ENCODE assay signal across 8 cellular contexts in genomic region chr12:120225200-120225558, GRCh38. TPM values are rescaled to one million over a fixed set of nuclear protein-coding genes. Genes with fewer than 3 reads are reported as not detected.
DNase-seq lines count a peak whose midpoint lies in the region; ATAC-seq and TF ChIP-seq lines count a peak whose summit lies in the region.

No MANE protein-coding gene starts in this region.

- H3K27ac Mint-ChIP-seq in WTC11 = peak overlapping the region; percentile 65
- H3K27ac Mint-ChIP-seq in stimulated activated effector memory CD8-positive, alpha-beta T cell treated with anti-CD3 and anti-CD28 coated beads, Interleukin-12 subunit alpha, Interleukin-12 subunit beta, amount 100 ng/mL, for 72 hours = peak overlapping the region; percentile 95

- H3K4me1 Mint-ChIP-seq in WTC11 = peaks cover 47% of the 10 kb centered on the region
- H3K4me1 Mint-ChIP-seq in stimulated activated effector memory CD8-positive, alpha-beta T cell treated with anti-CD3 and anti-CD28 coated beads, Interleukin-12 subunit alpha, Interleukin-12 subunit beta, amount 100 ng/mL, for 72 hours = peaks cover 58% of the 10 kb centered on the region

- H3K27me3 Mint-ChIP-seq in WTC11 (ENCODE audit: low read depth) = no peaks in the 10 kb centered on the region; the same call in 1 of the 2 replicates

- intact Hi-C loops in right lobe of liver (cut with DNase I) (loop anchor here (5.0 kb wide), 2 partner anchors 37 to 42 kb away; partner anchors contain the start of gene PXN (in 1 of the 2)), lower leg skin (cut with DNase I; ENCODE audit: low total_unique reads) (no loop called here)

- peak; percentile 18 for DNase-seq in NCI-H510A treated with DMSO at 0.1 percent for 48 hours (lab: John Stamatoyannopoulos, UW)
- DNase-seq in NCI-H510A (lab: John Stamatoyannopoulos, UW) = no peak
- no peak for DNase-seq in WTC11 (ENCODE audit: low spot score)
- no peak for DNase-seq in foreskin keratinocyte
- DNase-seq in stimulated activated effector memory CD8-positive, alpha-beta T cell treated with anti-CD3 and anti-CD28 coated beads, Interleukin-12 subunit alpha, Interleukin-12 subunit beta, amount 100 ng/mL, for 72 hours (ENCODE audit: low spot score in 2 of 2) = no peak
- DNase-seq in right lobe of liver = no peak
- no peak for DNase-seq in lower leg skin (ENCODE audit: low spot score in 2 of 2)

- CTCF ChIA-PET in WTC11 (lab: Charles Lee) = interaction anchor here (1.3 to 10.5 kb wide), 4 partner anchors 23 to 77 kb away, joined by 4 to 717 read pairs (median 68); partner anchors contain the start of genes PXN, RPLP0 and SIRT4

- H3K27ac ChIP-seq in foreskin keratinocyte (peak overlapping the region; percentile 56), right lobe of liver (no peak overlapping the region)

- H3K36me3 Mint-ChIP-seq in WTC11 = peaks cover 19% of the 10 kb centered on the region
- H3K36me3 Mint-ChIP-seq in stimulated activated effector memory CD8-positive, alpha-beta T cell treated with anti-CD3 and anti-CD28 coated beads, Interleukin-12 subunit alpha, Interleukin-12 subunit beta, amount 100 ng/mL, for 72 hours = peaks cover 55% of the 10 kb centered on the region

- H3K4me3 ChIP-seq in right lobe of liver (no peak overlapping the region), lower leg skin (ENCODE audit: low read depth, poor library complexity, severe bottlenecking) (no peak overlapping the region)

- H3K27me3 ChIP-seq in foreskin keratinocyte (no peaks in the 10 kb centered on the region), right lobe of liver (no peaks in the 10 kb centered on the region)

- no peak for TF ChIP-seq CTCF in WTC11 (IDR thresholded peaks at IDR 0.05)
- no peak for TF ChIP-seq CTCF in foreskin keratinocyte (conservative IDR thresholded peaks at IDR 0.05)
- no peak for TF ChIP-seq CTCF in right lobe of liver (IDR thresholded peaks at IDR 0.05)
- no peak for TF ChIP-seq CTCF in lower leg skin (IDR thresholded peaks at IDR 0.05)

- POLR2A ChIA-PET in WTC11 (lab: Charles Lee) = interaction anchor here (1.1 to 1.7 kb wide), 2 partner anchors 24 to 66 kb away, joined by 4 to 8 read pairs; partner anchors contain the start of genes RNU4-2 and RPLP0

- TF ChIP-seq POLR2A in right lobe of liver (IDR thresholded peaks at IDR 0.05) = no peak
- no peak for TF ChIP-seq POLR2A in lower leg skin (IDR thresholded peaks at IDR 0.05)

- no peaks in the 10 kb centered on the region for H3K9me3 ChIP-seq in right lobe of liver

- H3K4me1 ChIP-seq in foreskin keratinocyte = peaks cover 44% of the 10 kb centered on the region
- peaks cover 0 to 48% (median 23%) of the 10 kb centered on the region in 4 donors for H3K4me1 ChIP-seq in right lobe of liver

- 49% methylated on average over 7 of the region's 9 CpGs for WGBS in right lobe of liver (ENCODE audit: insufficient coverage, low coverage, low lambda C conversion rate, missing lambda C conversion rate)
- 30 to 33% methylated on average over 9 of the region's 9 CpGs for WGBS in lower leg skin, 2 donors

- no peaks in the 10 kb centered on the region for H3K9me3 Mint-ChIP-seq in WTC11
- H3K9me3 Mint-ChIP-seq in stimulated activated effector memory CD8-positive, alpha-beta T cell treated with anti-CD3 and anti-CD28 coated beads, Interleukin-12 subunit alpha, Interleukin-12 subunit beta, amount 100 ng/mL, for 72 hours = no peaks in the 10 kb centered on the region

- ATAC-seq in WTC11 (no peak), foreskin keratinocyte (no peak), right lobe of liver (no peak), GM19324 (IDR thresholded peaks at IDR 0.05; ENCODE audit: low FRiP score, unreplicated experiment) (no peak)
- ATAC-seq in stimulated activated effector memory CD8-positive, alpha-beta T cell treated with anti-CD3 and anti-CD28 coated beads, Interleukin-12 subunit alpha, Interleukin-12 subunit beta, amount 100 ng/mL, for 72 hours = no peak

- no peak overlapping the region for H3K4me3 Mint-ChIP-seq in WTC11
- H3K4me3 Mint-ChIP-seq in stimulated activated effector memory CD8-positive, alpha-beta T cell treated with anti-CD3 and anti-CD28 coated beads, Interleukin-12 subunit alpha, Interleukin-12 subunit beta, amount 100 ng/mL, for 72 hours = peak overlapping the region; percentile 51

- H3K36me3 ChIP-seq in right lobe of liver = peaks cover 0 to 21% (median 11%) of the 10 kb centered on the region in 4 donors

TF ChIP-seq in WTC11, 78 proteins besides CTCF, POLR2A, EP300 and RAD21 (continues in another document):
- no peak for TF ChIP-seq CBFB (CRISPR knock-in tag; IDR thresholded peaks at IDR 0.05; ENCODE audit: low read depth)
- TF ChIP-seq, protein P1, sequence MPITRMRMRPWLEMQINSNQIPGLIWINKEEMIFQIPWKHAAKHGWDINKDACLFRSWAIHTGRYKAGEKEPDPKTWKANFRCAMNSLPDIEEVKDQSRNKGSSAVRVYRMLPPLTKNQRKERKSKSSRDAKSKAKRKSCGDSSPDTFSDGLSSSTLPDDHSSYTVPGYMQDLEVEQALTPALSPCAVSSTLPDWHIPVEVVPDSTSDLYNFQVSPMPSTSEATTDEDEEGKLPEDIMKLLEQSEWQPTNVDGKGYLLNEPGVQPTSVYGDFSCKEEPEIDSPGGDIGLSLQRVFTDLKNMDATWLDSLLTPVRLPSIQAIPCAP (CRISPR knock-in tag; IDR thresholded peaks at IDR 0.05) = no peak
- TF ChIP-seq ZBTB43 (CRISPR knock-in tag; IDR thresholded peaks at IDR 0.05) = no peak
- TF ChIP-seq, protein P2, sequence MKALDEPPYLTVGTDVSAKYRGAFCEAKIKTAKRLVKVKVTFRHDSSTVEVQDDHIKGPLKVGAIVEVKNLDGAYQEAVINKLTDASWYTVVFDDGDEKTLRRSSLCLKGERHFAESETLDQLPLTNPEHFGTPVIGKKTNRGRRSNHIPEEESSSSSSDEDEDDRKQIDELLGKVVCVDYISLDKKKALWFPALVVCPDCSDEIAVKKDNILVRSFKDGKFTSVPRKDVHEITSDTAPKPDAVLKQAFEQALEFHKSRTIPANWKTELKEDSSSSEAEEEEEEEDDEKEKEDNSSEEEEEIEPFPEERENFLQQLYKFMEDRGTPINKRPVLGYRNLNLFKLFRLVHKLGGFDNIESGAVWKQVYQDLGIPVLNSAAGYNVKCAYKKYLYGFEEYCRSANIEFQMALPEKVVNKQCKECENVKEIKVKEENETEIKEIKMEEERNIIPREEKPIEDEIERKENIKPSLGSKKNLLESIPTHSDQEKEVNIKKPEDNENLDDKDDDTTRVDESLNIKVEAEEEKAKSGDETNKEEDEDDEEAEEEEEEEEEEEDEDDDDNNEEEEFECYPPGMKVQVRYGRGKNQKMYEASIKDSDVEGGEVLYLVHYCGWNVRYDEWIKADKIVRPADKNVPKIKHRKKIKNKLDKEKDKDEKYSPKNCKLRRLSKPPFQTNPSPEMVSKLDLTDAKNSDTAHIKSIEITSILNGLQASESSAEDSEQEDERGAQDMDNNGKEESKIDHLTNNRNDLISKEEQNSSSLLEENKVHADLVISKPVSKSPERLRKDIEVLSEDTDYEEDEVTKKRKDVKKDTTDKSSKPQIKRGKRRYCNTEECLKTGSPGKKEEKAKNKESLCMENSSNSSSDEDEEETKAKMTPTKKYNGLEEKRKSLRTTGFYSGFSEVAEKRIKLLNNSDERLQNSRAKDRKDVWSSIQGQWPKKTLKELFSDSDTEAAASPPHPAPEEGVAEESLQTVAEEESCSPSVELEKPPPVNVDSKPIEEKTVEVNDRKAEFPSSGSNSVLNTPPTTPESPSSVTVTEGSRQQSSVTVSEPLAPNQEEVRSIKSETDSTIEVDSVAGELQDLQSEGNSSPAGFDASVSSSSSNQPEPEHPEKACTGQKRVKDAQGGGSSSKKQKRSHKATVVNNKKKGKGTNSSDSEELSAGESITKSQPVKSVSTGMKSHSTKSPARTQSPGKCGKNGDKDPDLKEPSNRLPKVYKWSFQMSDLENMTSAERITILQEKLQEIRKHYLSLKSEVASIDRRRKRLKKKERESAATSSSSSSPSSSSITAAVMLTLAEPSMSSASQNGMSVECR (CRISPR knock-in tag; IDR thresholded peaks at IDR 0.05; ENCODE audit: borderline replicate concordance) = no peak
- no peak for TF ChIP-seq PRRX2 (CRISPR knock-in tag; IDR thresholded peaks at IDR 0.05)
- TF ChIP-seq ETV6 (CRISPR knock-in tag; IDR thresholded peaks at IDR 0.05) = no peak

RNA-seq across cellular contexts. Expression of gene RPLP0, which starts 24.3 kb away (rescaled TPM):
- total RNA-seq in WTC11 (2021) (3,149 to 3,505 TPM (median 3,452 TPM) in 3 replicates), foreskin keratinocyte (2,803 and 2,913 TPM in 2 replicates), right lobe of liver (1,000 to 10,000 TPM in 2 of 6 experiments, 100 to 1,000 TPM in 4; 549 to 1,070 (median 665) TPM), lower leg skin (1,000 to 10,000 TPM; 2,664 to 4,654 (median 3,612) TPM)
- 3,568 and 3,655 TPM in 2 replicates for polyA plus RNA-seq in foreskin keratinocyte

RNA-seq across cellular contexts. Expression of gene GCN1, which starts 30.7 kb away (rescaled TPM):
- total RNA-seq in WTC11 (2021) = 147 to 181 TPM (median 162 TPM) in 3 replicates
- total RNA-seq in foreskin keratinocyte = 80.8 and 84.6 TPM in 2 replicates
- polyA plus RNA-seq in foreskin keratinocyte = 24.7 and 28.1 TPM in 2 replicates
- 10 to 100 TPM; 29.9 to 62.8 (median 39.4) TPM for total RNA-seq in right lobe of liver
- 100 to 1,000 TPM in 1 of 4 donors, 10 to 100 TPM in 3; 37.8 to 115 (median 50.8) TPM for total RNA-seq in lower leg skin

RNA-seq across cellular contexts. Expression of gene PXN, which starts 40.4 kb away (rescaled TPM):
- total RNA-seq in WTC11 (2021) (96.6 to 132 TPM (median 99.2 TPM) in 3 replicates), foreskin keratinocyte (265 and 321 TPM in 2 replicates), right lobe of liver (10 to 100 TPM; 15.1 to 32.6 (median 24.1) TPM), lower leg skin (10 to 100 TPM; 36.3 to 54.0 (median 49.8) TPM)
- polyA plus RNA-seq in foreskin keratinocyte = 219 and 239 TPM in 2 replicates
